1 cellular context compared by ENCODE assay signal in the genomic region with DNA sequence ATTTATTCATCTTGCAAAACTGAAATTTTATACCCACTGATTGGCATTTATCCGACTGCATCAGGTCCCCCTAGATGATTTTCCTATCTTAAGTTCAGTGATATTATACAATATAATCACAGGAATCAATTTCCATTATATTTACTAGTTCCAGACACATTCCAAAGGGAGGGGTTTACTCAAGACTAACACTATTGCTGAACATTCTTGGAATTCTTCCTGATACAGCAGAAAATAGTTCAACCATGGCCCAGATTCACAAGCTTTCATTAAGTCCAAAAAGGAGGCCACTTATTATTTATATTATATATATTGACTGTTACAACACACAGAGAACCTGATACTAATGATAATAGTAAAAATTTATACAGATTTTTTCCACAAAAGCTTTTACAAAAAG.
TF ChIP-seq lines count a peak whose summit lies in the region.

No MANE protein-coding gene starts in this region.

TF ChIP-seq in GM23338, 12 proteins besides CTCF, POLR2A, EP300 and RAD21 (continued from another document):
- no peak for TF ChIP-seq STAT1 (IDR thresholded peaks at IDR 0.05; ENCODE audit: unreplicated experiment)
- no peak for TF ChIP-seq ZNF462 (CRISPR knock-in tag; IDR thresholded peaks at IDR 0.05)
- TF ChIP-seq, protein P1, sequence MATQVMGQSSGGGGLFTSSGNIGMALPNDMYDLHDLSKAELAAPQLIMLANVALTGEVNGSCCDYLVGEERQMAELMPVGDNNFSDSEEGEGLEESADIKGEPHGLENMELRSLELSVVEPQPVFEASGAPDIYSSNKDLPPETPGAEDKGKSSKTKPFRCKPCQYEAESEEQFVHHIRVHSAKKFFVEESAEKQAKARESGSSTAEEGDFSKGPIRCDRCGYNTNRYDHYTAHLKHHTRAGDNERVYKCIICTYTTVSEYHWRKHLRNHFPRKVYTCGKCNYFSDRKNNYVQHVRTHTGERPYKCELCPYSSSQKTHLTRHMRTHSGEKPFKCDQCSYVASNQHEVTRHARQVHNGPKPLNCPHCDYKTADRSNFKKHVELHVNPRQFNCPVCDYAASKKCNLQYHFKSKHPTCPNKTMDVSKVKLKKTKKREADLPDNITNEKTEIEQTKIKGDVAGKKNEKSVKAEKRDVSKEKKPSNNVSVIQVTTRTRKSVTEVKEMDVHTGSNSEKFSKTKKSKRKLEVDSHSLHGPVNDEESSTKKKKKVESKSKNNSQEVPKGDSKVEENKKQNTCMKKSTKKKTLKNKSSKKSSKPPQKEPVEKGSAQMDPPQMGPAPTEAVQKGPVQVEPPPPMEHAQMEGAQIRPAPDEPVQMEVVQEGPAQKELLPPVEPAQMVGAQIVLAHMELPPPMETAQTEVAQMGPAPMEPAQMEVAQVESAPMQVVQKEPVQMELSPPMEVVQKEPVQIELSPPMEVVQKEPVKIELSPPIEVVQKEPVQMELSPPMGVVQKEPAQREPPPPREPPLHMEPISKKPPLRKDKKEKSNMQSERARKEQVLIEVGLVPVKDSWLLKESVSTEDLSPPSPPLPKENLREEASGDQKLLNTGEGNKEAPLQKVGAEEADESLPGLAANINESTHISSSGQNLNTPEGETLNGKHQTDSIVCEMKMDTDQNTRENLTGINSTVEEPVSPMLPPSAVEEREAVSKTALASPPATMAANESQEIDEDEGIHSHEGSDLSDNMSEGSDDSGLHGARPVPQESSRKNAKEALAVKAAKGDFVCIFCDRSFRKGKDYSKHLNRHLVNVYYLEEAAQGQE (IDR thresholded peaks at IDR 0.05; ENCODE audit: unreplicated experiment): no peak
- TF ChIP-seq JUNB (IDR thresholded peaks at IDR 0.05; ENCODE audit: unreplicated experiment): no peak
- TF ChIP-seq ZNF331 (CRISPR knock-in tag; IDR thresholded peaks at IDR 0.05; ENCODE audit: low read depth): no peak
- TF ChIP-seq CREB1 (CRISPR knock-in tag; IDR thresholded peaks at IDR 0.05; ENCODE audit: low read depth): no peak
TF ChIP-seq in GM23338: peak in this region for 0.
